In genomic region chr3:71441217-71441924, GRCh38 we compare ENCODE assay signal across 12 cellular contexts.
DNase-seq lines count a peak whose midpoint lies in the region; ATAC-seq and TF ChIP-seq lines count a peak whose summit lies in the region.
"Had no signal": no experiment of that assay in that cellular context is flagged by ENCODE, and none has a peak within 500 bp of the region (broad histone marks: within the 10 kb centered on the region; RNA-seq: fewer than 3 reads in every experiment).

No MANE protein-coding gene starts in this region.

- H3K36me3 ChIP-seq in RWPE2 (ENCODE audit: low read depth): peaks cover 6% of the 10 kb centered on the region; the same call in 1 of the 2 replicates
- H3K36me3 ChIP-seq in spleen: no peaks in the 10 kb centered on the region
- H3K36me3 ChIP-seq in uterus: no peaks in the 10 kb centered on the region
- H3K36me3 ChIP-seq: adrenal gland had no signal

- peaks cover 68% of the 10 kb centered on the region for H3K4me1 Mint-ChIP-seq in activated CD4-positive, alpha-beta T cell treated with anti-CD3 and anti-CD28 coated beads, Interleukin-2, amount 10 ng/mL, durations not matched to agents 24 days and 14 days

- no peaks in the 10 kb centered on the region for H3K9me3 ChIP-seq in RWPE2 (ENCODE audit: severe bottlenecking)
- no peaks in the 10 kb centered on the region for H3K9me3 ChIP-seq in spleen
- H3K9me3 ChIP-seq in uterus: no peaks in the 10 kb centered on the region
- H3K9me3 ChIP-seq: adrenal gland had no signal

- H3K4me1 ChIP-seq in RWPE2 (ENCODE audit: insufficient read depth, poor library complexity, severe bottlenecking): peaks cover 54% of the 10 kb centered on the region
- H3K4me1 ChIP-seq in spleen: peaks cover 51 to 99% (median 80%) of the 10 kb centered on the region in 6 donors
- H3K4me1 ChIP-seq in uterus: no peaks in the 10 kb centered on the region

- ATAC-seq in RWPE2 (ENCODE audit: low read depth) (no peak), HG03354 (IDR thresholded peaks at IDR 0.05; ENCODE audit: poor library complexity, severe bottlenecking, unreplicated experiment) (no peak), GM21381 (IDR thresholded peaks at IDR 0.05; ENCODE audit: unreplicated experiment) (no peak)
- ATAC-seq: GM23338, PC-3 had no signal

- H3K27ac ChIP-seq in RWPE2 (ENCODE audit: poor library complexity, severe bottlenecking) (peak overlapping the region; percentile 19), spleen (peak overlapping the region; percentile 73 to 97 (median 90)), uterus (no peak overlapping the region)

- no peak for TF ChIP-seq POLR2A in spleen (IDR thresholded peaks at IDR 0.05)
- TF ChIP-seq POLR2A in uterus (IDR thresholded peaks at IDR 0.05): no peak

- peak overlapping the region; percentile 31 for H3K27ac Mint-ChIP-seq in activated CD4-positive, alpha-beta T cell treated with anti-CD3 and anti-CD28 coated beads, Interleukin-2, amount 10 ng/mL, durations not matched to agents 24 days and 14 days
- H3K27ac Mint-ChIP-seq: GM23338 had no signal

- WGBS in spleen, 5 donors: 74 to 77% (median 76%) methylated on average over 9 of the region's 9 CpGs

- H3K4me3 Mint-ChIP-seq in activated CD4-positive, alpha-beta T cell treated with anti-CD3 and anti-CD28 coated beads, Interleukin-2, amount 10 ng/mL, durations not matched to agents 24 days and 14 days: no peak overlapping the region
- H3K4me3 Mint-ChIP-seq: GM23338 had no signal

- peak; percentile 57 for DNase-seq in activated CD4-positive, alpha-beta T cell treated with anti-CD3 and anti-CD28 coated beads, Interleukin-2, amount 10 ng/mL, durations not matched to agents 24 days and 14 days
- DNase-seq in activated CD4-positive, alpha-beta T cell treated with anti-CD3 and anti-CD28 coated beads, Interleukin-2, amount 50 U/mL, for 48 hours: no peak
- DNase-seq in RWPE2 (ENCODE audit: low spot score) (no peak), epithelial cell of esophagus (ENCODE audit: low read depth) (peak; percentile 82), spleen (no peak), uterus (no peak)
- DNase-seq: adrenal gland, PC-3, small intestine had no signal

- H3K36me3 Mint-ChIP-seq in activated CD4-positive, alpha-beta T cell treated with anti-CD3 and anti-CD28 coated beads, Interleukin-2, amount 10 ng/mL, durations not matched to agents 24 days and 14 days (ENCODE audit: low read depth): peaks cover 20% of the 10 kb centered on the region

- H3K27me3 ChIP-seq in RWPE2 (ENCODE audit: insufficient read depth, poor library complexity, severe bottlenecking) (no peaks in the 10 kb centered on the region), spleen (replicated peaks in 1 of 7) (no peaks in the 10 kb centered on the region), uterus (no peaks in the 10 kb centered on the region)
- H3K27me3 ChIP-seq: adrenal gland had no signal

- peaks cover 8% of the 10 kb centered on the region for H3K9me3 Mint-ChIP-seq in activated CD4-positive, alpha-beta T cell treated with anti-CD3 and anti-CD28 coated beads, Interleukin-2, amount 10 ng/mL, durations not matched to agents 24 days and 14 days

- no peaks in the 10 kb centered on the region for H3K27me3 Mint-ChIP-seq in activated CD4-positive, alpha-beta T cell treated with anti-CD3 and anti-CD28 coated beads, Interleukin-2, amount 10 ng/mL, durations not matched to agents 24 days and 14 days

- no peak for TF ChIP-seq CTCF in RWPE2 (IDR thresholded peaks at IDR 0.05; ENCODE audit: poor library complexity, severe bottlenecking)
- TF ChIP-seq CTCF in epithelial cell of esophagus (IDR thresholded peaks at IDR 0.05; ENCODE audit: insufficient read depth, low read depth, low read length, missing control alignments): no peak
- no peak for TF ChIP-seq CTCF in spleen (IDR thresholded peaks at IDR 0.05 in 8 of 11, conservative IDR thresholded peaks at IDR 0.05 in 3 of 11)
- TF ChIP-seq CTCF in uterus (IDR thresholded peaks at IDR 0.05): no peak

- intact Hi-C loops in activated CD4-positive, alpha-beta T cell treated with anti-CD3 and anti-CD28 coated beads, Interleukin-2, amount 10 ng/mL, durations not matched to agents 24 days and 14 days (cut with micrococcal nuclease): loop anchor here (5.0 kb wide), 3 partner anchors 141 to 429 kb away; partner anchors contain the start of gene FOXP1
- intact Hi-C loops in spleen (cut with DNase I; ENCODE audit: low total_unique reads) (no loop called here), uterus (cut with DNase I; ENCODE audit: low total_unique reads) (no loop called here)

- H3K4me3 ChIP-seq in RWPE2 (ENCODE audit: severe bottlenecking) (no peak overlapping the region), epithelial cell of esophagus (ENCODE audit: low read length) (no peak overlapping the region), spleen (no peak overlapping the region), uterus (no peak overlapping the region)
- H3K4me3 ChIP-seq: adrenal gland, GM23338 had no signal

Comparison
In these comparisons a context has a peak if more than half of its experiments do, and no peak if none do; other contexts are left out.
1. DNase-seq: peak in activated CD4-positive, alpha-beta T cell treated with anti-CD3 and anti-CD28 coated beads, Interleukin-2, amount 10 ng/mL, durations not matched to agents 24 days and 14 days (single experiment) and epithelial cell of esophagus (single experiment); none in activated CD4-positive, alpha-beta T cell treated with anti-CD3 and anti-CD28 coated beads, Interleukin-2, amount 50 U/mL, for 48 hours (0 of 2), RWPE2 (single experiment), spleen (single experiment) and uterus (0 of 2).
2. H3K27ac ChIP-seq: peak in RWPE2 (single experiment) and spleen (8 of 8); none in uterus (0 of 2).